In genomic region chr1:24683713-24684162, GRCh38 we compare ENCODE assay signal across 1 cellular context.
A peak's percentile ranks its signal among the peaks of the same experiment; 100 is the strongest.
TF ChIP-seq lines count a peak whose summit lies in the region.

No MANE protein-coding gene starts in this region.

TF ChIP-seq in HEK293, 187 proteins besides CTCF, POLR2A, EP300 and RAD21 (continued from another document):
- TF ChIP-seq, protein P1, sequence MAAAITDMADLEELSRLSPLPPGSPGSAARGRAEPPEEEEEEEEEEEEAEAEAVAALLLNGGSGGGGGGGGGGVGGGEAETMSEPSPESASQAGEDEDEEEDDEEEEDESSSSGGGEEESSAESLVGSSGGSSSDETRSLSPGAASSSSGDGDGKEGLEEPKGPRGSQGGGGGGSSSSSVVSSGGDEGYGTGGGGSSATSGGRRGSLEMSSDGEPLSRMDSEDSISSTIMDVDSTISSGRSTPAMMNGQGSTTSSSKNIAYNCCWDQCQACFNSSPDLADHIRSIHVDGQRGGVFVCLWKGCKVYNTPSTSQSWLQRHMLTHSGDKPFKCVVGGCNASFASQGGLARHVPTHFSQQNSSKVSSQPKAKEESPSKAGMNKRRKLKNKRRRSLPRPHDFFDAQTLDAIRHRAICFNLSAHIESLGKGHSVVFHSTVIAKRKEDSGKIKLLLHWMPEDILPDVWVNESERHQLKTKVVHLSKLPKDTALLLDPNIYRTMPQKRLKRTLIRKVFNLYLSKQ (tag by site-specific recombination; IDR thresholded peaks at IDR 0.05; ENCODE audit: borderline replicate concordance) = no peak
- TF ChIP-seq ZNF843 (tag by site-specific recombination; IDR thresholded peaks at IDR 0.05) = no peak
- peak; percentile 26; the same call in 1 of the 2 replicates for TF ChIP-seq ZEB2 (tag by site-specific recombination; IDR thresholded peaks at IDR 0.05)
- TF ChIP-seq ZNF747 (tag by site-specific recombination; IDR thresholded peaks at IDR 0.05) = no peak
- 0 out of 2 replicates have a peak, but pooled peaks have one; percentile 68 for TF ChIP-seq ZNF660 (tag by site-specific recombination; IDR thresholded peaks at IDR 0.05)
- TF ChIP-seq ZNF202 (tag by site-specific recombination; IDR thresholded peaks at IDR 0.05; ENCODE audit: borderline replicate concordance) = no peak
- no peak for TF ChIP-seq ZNF354C (tag by site-specific recombination; IDR thresholded peaks at IDR 0.05; ENCODE audit: borderline replicate concordance, low read depth)
- no peak for TF ChIP-seq KLF16 (tag by site-specific recombination; IDR thresholded peaks at IDR 0.05)
